In genomic region chr3:48896991-48897390, GRCh38 we compare ENCODE assay signal across 11 cellular contexts. TPM values are rescaled to one million over a fixed set of nuclear protein-coding genes. Genes with fewer than 3 reads are reported as not detected.
DNase-seq lines count a peak whose midpoint lies in the region; ATAC-seq, FAIRE-seq and TF ChIP-seq lines count a peak whose summit lies in the region.
"Had no signal": no experiment of that assay in that cellular context is flagged by ENCODE, and none has a peak within 500 bp of the region (broad histone marks: within the 10 kb centered on the region; RNA-seq: fewer than 3 reads in every experiment).

No MANE protein-coding gene starts in this region.

- H3K27me3 ChIP-seq in MM.1S (replicated peaks; ENCODE audit: insufficient read depth, low read length) (no peaks in the 10 kb centered on the region), K562 (ENCODE audit: control insufficient read depth in 2 of 2, insufficient read depth in 2 of 2, low read length in 2 of 2) (no peaks in the 10 kb centered on the region)

- peak overlapping the region; percentile 85 for H3K27ac ChIP-seq in MM.1S (ENCODE audit: low read length)
- no peak overlapping the region for H3K27ac ChIP-seq in K562 (ENCODE audit: extremely low read depth, low read depth, low read length)

- H3K4me3 ChIP-seq in MM.1S (ENCODE audit: low read length): peak overlapping the region; percentile 25
- H3K4me3 ChIP-seq in K562: no peak overlapping the region

- no TSS peak for BruUV-seq in K562 (replicated peaks; lab: Mats Ljungman, UMichigan)

- no peaks in the 10 kb centered on the region for H3K9me1 ChIP-seq in K562 (ENCODE audit: control insufficient read depth, insufficient read depth, low read length)

- WGBS in K562 (ENCODE audit: insufficient coverage, low coverage, missing lambda C conversion rate): 75% methylated on average over 1 of the region's 1 CpG

- no peaks in the 10 kb centered on the region for H3K9me3 ChIP-seq in MM.1S (replicated peaks; ENCODE audit: insufficient read depth, low read length)
- H3K9me3 ChIP-seq in K562 (replicated peaks; ENCODE audit: control insufficient read depth, insufficient read depth, low read depth, low read length): no peaks in the 10 kb centered on the region

- TF ChIP-seq CTCF in MM.1S (IDR thresholded peaks at IDR 0.05; ENCODE audit: low read length) (no peak), K562 (IDR thresholded peaks at IDR 0.05 in 2 of 3, conservative IDR thresholded peaks at IDR 0.05 in 1 of 3; ENCODE audit: insufficient read depth in 2 of 3, low read depth in 1 of 3, low read length in 3 of 3) (no peak), GM20000 (IDR thresholded peaks at IDR 0.05; ENCODE audit: extremely low read depth, missing control alignments) (no peak)

- H3K79me2 ChIP-seq in MM.1S (ENCODE audit: low read length) (peaks cover 52% of the 10 kb centered on the region), K562 (ENCODE audit: control insufficient read depth, insufficient read depth, low read length) (peaks cover 13% of the 10 kb centered on the region; the same call in 2 of the 3 replicates)

- H3K9me2 ChIP-seq in MM.1S (replicated peaks; ENCODE audit: insufficient read depth, low read length): no peaks in the 10 kb centered on the region

- in situ Hi-C loops in K562 (cut with MboI): no loop called here

- TF ChIP-seq POLR2A in K562 (conservative IDR thresholded peaks at IDR 0.05): no peak

- H3K9ac ChIP-seq in MM.1S (ENCODE audit: low read length) (peak overlapping the region; percentile 44; the same call in 1 of the 2 replicates), K562 (ENCODE audit: insufficient read depth in 1 of 2, low read depth in 2 of 2, low read length in 2 of 2) (no peak overlapping the region)

- POLR2A ChIA-PET in K562 (lab: Yijun Ruan, JAX): interaction anchor here (0.6 to 2.5 kb wide), 2 partner anchors 20 to 22 kb away, joined by 3 to 8 read pairs; partner anchors contain the start of gene ARIH2

- CTCF ChIA-PET in K562 (lab: Yijun Ruan, JAX; ENCODE audit: low intra/inter-chr PET ratio): interaction anchor here (0.5 kb wide), 1 partner anchor 39 kb away, joined by 4 read pairs; no protein-coding TSS in a partner anchor

- no peak for ATAC-seq in K562
- no peak for ATAC-seq in GM18502 (IDR thresholded peaks at IDR 0.05; ENCODE audit: poor library complexity, unreplicated experiment)

- FAIRE-seq in K562 (lab: Jason Lieb, UNC) (no peak), frontal cortex (lab: Jason Lieb, UNC) (no peak)
- FAIRE-seq: A204.1, endometrium had no signal

- no peak for TF ChIP-seq RAD21 in K562 (CRISPR knock-in tag; conservative IDR thresholded peaks at IDR 0.05 in 1 of 2, IDR thresholded peaks at IDR 0.05 in 1 of 2)

- no peak for TF ChIP-seq EP300 in K562 (IDR thresholded peaks at IDR 0.05; ENCODE audit: low read length)

- H3F3A ChIP-seq in MM.1S (ENCODE audit: insufficient read depth, low read length): peaks cover 26% of the 10 kb centered on the region

- H3K4me1 ChIP-seq in MM.1S (ENCODE audit: low read length) (peaks cover 18% of the 10 kb centered on the region), K562 (replicated peaks in 1 of 2; ENCODE audit: control insufficient read depth in 2 of 2, insufficient read depth in 2 of 2, low read length in 2 of 2) (peaks cover 7 to 12% of the 10 kb centered on the region in 2 experiments; a peak in 3 of 5 replicates)

- H4K20me1 ChIP-seq in MM.1S (ENCODE audit: insufficient read depth, low read length) (0 out of 2 replicates have a peak, but pooled peaks cover 4% of the 10 kb centered on the region), K562 (replicated peaks; ENCODE audit: control insufficient read depth, insufficient read depth, low read length) (no peaks in the 10 kb centered on the region)

- H2AFZ ChIP-seq in MM.1S (ENCODE audit: low read length): no peak overlapping the region
- no peak overlapping the region for H2AFZ ChIP-seq in K562 (ENCODE audit: low read depth, low read length)

- DNase-seq in SKM-1 treated with dmso at 0.1 percent for 144 hours (lab: John Stamatoyannopoulos, UW; ENCODE audit: unreplicated experiment) (peak; percentile 22), SKM-1 (lab: John Stamatoyannopoulos, UW; ENCODE audit: unreplicated experiment) (no peak), MM.1S (peak; percentile 97), K562 (ENCODE audit: extremely low read depth in 1 of 4, low spot score in 3 of 4) (no peak), pons (ENCODE audit: low spot score) (peak; percentile 3), GM20000 (ENCODE audit: low spot score) (no peak), frontal cortex (ENCODE audit: low spot score in 2 of 2) (no peak)
- DNase-seq: NCI-H446 had no signal

- intact Hi-C loops in K562 (cut with micrococcal nuclease): loop anchor here (5.0 kb wide), 1 partner anchor 50 kb away; the partner anchor contains the start of gene PRKAR2A

- peak overlapping the region; percentile 98 for H3K4me2 ChIP-seq in MM.1S (ENCODE audit: low read depth, low read length)
- no peak overlapping the region for H3K4me2 ChIP-seq in K562 (ENCODE audit: insufficient read depth, low read length)

- no peaks in the 10 kb centered on the region; the same call in 1 of the 2 replicates for H3K36me3 ChIP-seq in MM.1S (replicated peaks; ENCODE audit: insufficient read depth, low read length)
- H3K36me3 ChIP-seq in K562 (ENCODE audit: control insufficient read depth, insufficient read depth, low read length): no peaks in the 10 kb centered on the region

TF ChIP-seq in K562, 482 proteins besides CTCF, POLR2A, EP300 and RAD21 (continues in another document):
- TF ChIP-seq ZNF316 (IDR thresholded peaks at IDR 0.05) (peak; percentile 86), MAFF (IDR thresholded peaks at IDR 0.05; ENCODE audit: low read length) (peak; percentile 67), ZNF780A (CRISPR knock-in tag; IDR thresholded peaks at IDR 0.05) (no peak), MAFG (tag; conservative IDR thresholded peaks at IDR 0.05) (0 out of 2 replicates have a peak, but pooled peaks have one; percentile 35), TFAM (CRISPR knock-in tag; conservative IDR thresholded peaks at IDR 0.05) (no peak)

RNA-seq across cellular contexts. Expression of gene SLC25A20, which starts 1.7 kb away (rescaled TPM):
- total RNA-seq in K562 (2011; cell fraction: chromatin; rRNA removed; ENCODE audit: low replicate concordance): 25.7 and 30.6 TPM in 2 replicates
- total RNA-seq in K562 (2011; cell fraction: nucleolus; rRNA removed): 18.3 TPM in 2 replicates
- total RNA-seq in K562 (2011; cell fraction: nucleoplasm; rRNA removed): 31.4 and 43.0 TPM in 2 replicates
- 14.3 and 22.3 TPM in 2 replicates for total RNA-seq in K562 (2014; rRNA removed)
- 28.5 and 29.1 TPM in 2 replicates for total RNA-seq in K562 (2014; rRNA removed; fragmentation: Illumina TruSeq; extraction: Trizol)
- 22.1 and 24.2 TPM in 2 replicates for total RNA-seq in K562 (2015; rRNA removed; fragmentation: Illumina TruSeq; extraction: Trizol)
- total RNA-seq in K562 (2021): 15.9 and 17.8 TPM in 2 replicates
- polyA plus RNA-seq in K562 (2011; rRNA removed): 30.9 and 48.1 TPM in 2 replicates
- 16.5 and 17.1 TPM in 2 replicates for polyA plus RNA-seq in K562 (2011; cell fraction: cytosol; rRNA removed)
- polyA plus RNA-seq in K562 (2011; cell fraction: nucleus; rRNA removed): 27.3 and 34.5 TPM in 2 replicates
- polyA plus RNA-seq in K562 (2012): 16.6 and 19.2 TPM in 2 replicates
- polyA plus RNA-seq in K562 (2014; fragmentation: Illumina TruSeq; extraction: Trizol): 25.1 and 25.4 TPM in 2 replicates
- polyA plus RNA-seq in K562 (2014; fragmentation: Nextera tagmentation; extraction: Ambion mirVana): 10 to 100 TPM; 19.0 to 20.9 TPM
- polyA plus RNA-seq in K562 (2014; rRNA removed): 21.6 and 30.4 TPM in 2 replicates
- 23.3 and 38.8 TPM in 2 replicates for polyA minus RNA-seq in K562 (2011; rRNA and poly(A)+ RNA removed)
- 9.7 and 9.8 TPM in 2 replicates for polyA minus RNA-seq in K562 (2011; cell fraction: cytosol; rRNA and poly(A)+ RNA removed)
- polyA minus RNA-seq in K562 (2011; cell fraction: nucleus; rRNA and poly(A)+ RNA removed): 3.9 and 4.1 TPM in 2 replicates
- total RNA-seq in frontal cortex: 9.0 TPM

RNA-seq across cellular contexts. Expression of gene ARIH2, which starts 21.7 kb away (rescaled TPM):
- 369 and 397 TPM in 2 replicates for total RNA-seq in K562 (2011; cell fraction: chromatin; rRNA removed; ENCODE audit: low replicate concordance)
- total RNA-seq in K562 (2011; cell fraction: nucleolus; rRNA removed): 237 and 239 TPM in 2 replicates
- total RNA-seq in K562 (2011; cell fraction: nucleoplasm; rRNA removed): 280 and 316 TPM in 2 replicates
- total RNA-seq in K562 (2014; rRNA removed) (114 and 120 TPM in 2 replicates), K562 (2014; rRNA removed; fragmentation: Illumina TruSeq; extraction: Trizol) (112 and 138 TPM in 2 replicates), K562 (2015; rRNA removed; fragmentation: Illumina TruSeq; extraction: Trizol) (95.9 and 97.0 TPM in 2 replicates), K562 (2021) (110 and 118 TPM in 2 replicates), frontal cortex (59.1 TPM)
- polyA plus RNA-seq in K562 (2011; rRNA removed) (101 and 110 TPM in 2 replicates), K562 (2014; fragmentation: Illumina TruSeq; extraction: Trizol) (105 and 108 TPM in 2 replicates), K562 (2014; fragmentation: Nextera tagmentation; extraction: Ambion mirVana) (10 to 100 TPM; 27.0 to 27.3 TPM), K562 (2014; rRNA removed) (107 and 128 TPM in 2 replicates)
- 84.8 and 91.1 TPM in 2 replicates for polyA plus RNA-seq in K562 (2011; cell fraction: cytosol; rRNA removed)
- polyA plus RNA-seq in K562 (2011; cell fraction: nucleus; rRNA removed): 116 and 137 TPM in 2 replicates
- polyA plus RNA-seq in K562 (2012): 61.3 and 62.2 TPM in 2 replicates
- polyA minus RNA-seq in K562 (2011; rRNA and poly(A)+ RNA removed): 101 and 125 TPM in 2 replicates
- polyA minus RNA-seq in K562 (2011; cell fraction: cytosol; rRNA and poly(A)+ RNA removed): 51.1 and 78.2 TPM in 2 replicates
- 54.4 and 58.2 TPM in 2 replicates for polyA minus RNA-seq in K562 (2011; cell fraction: nucleus; rRNA and poly(A)+ RNA removed)

RNA-seq across cellular contexts. Expression of gene PRKAR2A, which starts 49.3 kb away (rescaled TPM):
- 6.0 and 10.1 TPM in 2 replicates for total RNA-seq in K562 (2011; cell fraction: chromatin; rRNA removed; ENCODE audit: low replicate concordance)
- 7.2 and 7.8 TPM in 2 replicates for total RNA-seq in K562 (2011; cell fraction: nucleolus; rRNA removed)
- 9.5 and 14.4 TPM in 2 replicates for total RNA-seq in K562 (2011; cell fraction: nucleoplasm; rRNA removed)
- total RNA-seq in K562 (2014; rRNA removed) (37.6 and 56.2 TPM in 2 replicates), K562 (2014; rRNA removed; fragmentation: Illumina TruSeq; extraction: Trizol) (48.6 and 50.1 TPM in 2 replicates), K562 (2015; rRNA removed; fragmentation: Illumina TruSeq; extraction: Trizol) (50.7 and 53.0 TPM in 2 replicates), K562 (2021) (84.4 and 84.5 TPM in 2 replicates), frontal cortex (32.2 TPM)
- polyA plus RNA-seq in K562 (2011; rRNA removed) (14.4 and 22.8 TPM in 2 replicates), K562 (2014; fragmentation: Illumina TruSeq; extraction: Trizol) (39.3 and 50.3 TPM in 2 replicates), K562 (2014; fragmentation: Nextera tagmentation; extraction: Ambion mirVana) (10 to 100 TPM; 15.9 to 19.8 TPM), K562 (2014; rRNA removed) (17.7 and 19.2 TPM in 2 replicates)
- 12.2 and 17.3 TPM in 2 replicates for polyA plus RNA-seq in K562 (2011; cell fraction: cytosol; rRNA removed)
- 4.0 and 4.8 TPM in 2 replicates for polyA plus RNA-seq in K562 (2011; cell fraction: nucleus; rRNA removed)
- polyA plus RNA-seq in K562 (2012): 32.4 and 35.2 TPM in 2 replicates
- polyA minus RNA-seq in K562 (2011; rRNA and poly(A)+ RNA removed): 45.4 and 62.1 TPM in 2 replicates
- 21.2 and 32.3 TPM in 2 replicates for polyA minus RNA-seq in K562 (2011; cell fraction: cytosol; rRNA and poly(A)+ RNA removed)
- 3.9 and 10.4 TPM in 2 replicates for polyA minus RNA-seq in K562 (2011; cell fraction: nucleus; rRNA and poly(A)+ RNA removed)

Comparison
In these comparisons a context has a peak if more than half of its experiments do, and no peak if none do; other contexts are left out.
1. DNase-seq: peak in SKM-1 treated with dmso at 0.1 percent for 144 hours (single experiment), MM.1S (single experiment) and pons (single experiment); none in SKM-1 (single experiment), K562 (0 of 4), GM20000 (single experiment) and frontal cortex (0 of 2).